ENCODE assay signal across 1 cellular context in genomic region chr6:144216668-144217218, GRCh38.
TF ChIP-seq lines count a peak whose summit lies in the region.

No MANE protein-coding gene starts in this region.

TF ChIP-seq in K562, 482 proteins besides CTCF, POLR2A, EP300 and RAD21 (continued from another document and continues in another):
- TF ChIP-seq HOMEZ (CRISPR knock-in tag; IDR thresholded peaks at IDR 0.05): no peak
- TF ChIP-seq CEBPZ (IDR thresholded peaks at IDR 0.05; ENCODE audit: borderline replicate concordance, low read depth, low read length): no peak
- TF ChIP-seq C11orf30 (IDR thresholded peaks at IDR 0.05; ENCODE audit: low read depth): no peak
- no peak; the same call in 1 of the 2 replicates for TF ChIP-seq SMARCA4 (IDR thresholded peaks at IDR 0.05)
- no peak for TF ChIP-seq POLR2AphosphoS2 (IDR thresholded peaks at IDR 0.05; ENCODE audit: low read length)
- TF ChIP-seq TCF15 (CRISPR knock-in tag; IDR thresholded peaks at IDR 0.05): no peak
- no peak for TF ChIP-seq MCM3 (IDR thresholded peaks at IDR 0.05)
- TF ChIP-seq DNMT1 (IDR thresholded peaks at IDR 0.05): no peak
- no peak for TF ChIP-seq SMARCC2 (IDR thresholded peaks at IDR 0.05; ENCODE audit: low read depth)
- TF ChIP-seq RUNX1 (IDR thresholded peaks at IDR 0.05; ENCODE audit: low read depth): no peak
- peak; percentile 79 for TF ChIP-seq HNRNPLL (IDR thresholded peaks at IDR 0.05; ENCODE audit: low read depth, low read length, poor library complexity, severe bottlenecking)
- no peak for TF ChIP-seq HEY1 (CRISPR knock-in tag; IDR thresholded peaks at IDR 0.05; ENCODE audit: borderline replicate concordance)
- TF ChIP-seq, protein P1, sequence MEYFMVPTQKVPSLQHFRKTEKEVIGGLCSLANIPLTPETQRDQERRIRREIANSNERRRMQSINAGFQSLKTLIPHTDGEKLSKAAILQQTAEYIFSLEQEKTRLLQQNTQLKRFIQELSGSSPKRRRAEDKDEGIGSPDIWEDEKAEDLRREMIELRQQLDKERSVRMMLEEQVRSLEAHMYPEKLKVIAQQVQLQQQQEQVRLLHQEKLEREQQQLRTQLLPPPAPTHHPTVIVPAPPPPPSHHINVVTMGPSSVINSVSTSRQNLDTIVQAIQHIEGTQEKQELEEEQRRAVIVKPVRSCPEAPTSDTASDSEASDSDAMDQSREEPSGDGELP (CRISPR knock-in tag; IDR thresholded peaks at IDR 0.05; ENCODE audit: borderline replicate concordance): peak; percentile 68; the same call in 1 of the 2 replicates
- no peak for TF ChIP-seq ZFPM2 (CRISPR knock-in tag; IDR thresholded peaks at IDR 0.05)
- TF ChIP-seq, protein P2, sequence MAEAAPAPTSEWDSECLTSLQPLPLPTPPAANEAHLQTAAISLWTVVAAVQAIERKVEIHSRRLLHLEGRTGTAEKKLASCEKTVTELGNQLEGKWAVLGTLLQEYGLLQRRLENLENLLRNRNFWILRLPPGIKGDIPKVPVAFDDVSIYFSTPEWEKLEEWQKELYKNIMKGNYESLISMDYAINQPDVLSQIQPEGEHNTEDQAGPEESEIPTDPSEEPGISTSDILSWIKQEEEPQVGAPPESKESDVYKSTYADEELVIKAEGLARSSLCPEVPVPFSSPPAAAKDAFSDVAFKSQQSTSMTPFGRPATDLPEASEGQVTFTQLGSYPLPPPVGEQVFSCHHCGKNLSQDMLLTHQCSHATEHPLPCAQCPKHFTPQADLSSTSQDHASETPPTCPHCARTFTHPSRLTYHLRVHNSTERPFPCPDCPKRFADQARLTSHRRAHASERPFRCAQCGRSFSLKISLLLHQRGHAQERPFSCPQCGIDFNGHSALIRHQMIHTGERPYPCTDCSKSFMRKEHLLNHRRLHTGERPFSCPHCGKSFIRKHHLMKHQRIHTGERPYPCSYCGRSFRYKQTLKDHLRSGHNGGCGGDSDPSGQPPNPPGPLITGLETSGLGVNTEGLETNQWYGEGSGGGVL (CRISPR knock-in tag; IDR thresholded peaks at IDR 0.05): no peak
- TF ChIP-seq, protein P3, sequence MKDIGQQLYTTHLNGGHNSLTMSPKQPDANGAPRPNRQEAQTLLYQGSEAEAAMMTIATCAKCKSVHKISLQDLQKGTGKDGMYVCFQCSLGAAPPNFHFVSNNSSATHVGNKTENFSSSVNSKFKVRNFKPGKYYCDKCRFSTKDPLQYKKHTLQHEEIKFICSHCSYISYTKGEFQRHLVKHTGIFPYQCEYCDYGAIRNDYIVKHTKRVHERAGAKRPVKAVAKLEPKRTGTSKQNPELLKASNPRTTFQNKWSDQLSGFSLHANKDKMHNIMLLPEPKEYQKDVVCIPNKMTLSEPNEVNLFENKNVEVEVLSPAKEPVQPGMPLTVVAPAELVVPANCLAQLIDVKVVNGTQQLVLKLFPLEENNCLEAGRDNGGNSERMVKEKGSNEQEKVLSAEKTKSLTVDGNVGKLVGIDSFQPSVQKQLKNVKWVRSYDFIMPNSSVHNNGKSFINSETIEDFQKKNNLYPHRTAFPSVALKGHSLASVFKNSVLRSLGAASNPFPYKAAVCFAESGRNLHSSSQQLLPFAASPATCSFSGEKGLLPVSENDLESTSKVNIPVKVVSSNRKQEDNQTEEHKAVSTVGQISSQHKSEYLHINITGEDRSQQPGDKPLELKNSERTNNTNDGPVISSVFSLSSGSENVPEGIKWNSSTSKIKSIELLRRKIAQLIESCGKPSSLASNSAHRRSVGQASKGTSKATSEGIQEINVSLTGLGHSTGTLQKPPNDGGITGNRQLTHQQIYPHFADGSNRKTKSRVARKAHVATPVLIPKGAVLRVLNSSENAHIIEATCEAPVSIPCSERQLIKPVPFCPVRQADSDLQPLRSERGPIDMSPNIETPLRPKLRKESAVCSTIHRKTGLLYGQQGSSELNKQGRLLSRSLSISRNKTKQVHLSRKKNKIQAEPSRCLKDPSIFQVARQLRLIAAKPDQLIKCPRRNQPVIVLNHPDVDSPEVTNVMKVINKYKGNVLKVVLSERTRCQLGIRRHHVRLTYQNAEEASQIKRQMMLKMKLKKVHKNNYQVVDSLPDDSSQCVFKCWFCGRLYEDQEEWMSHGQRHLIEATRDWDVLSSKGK (CRISPR knock-in tag; IDR thresholded peaks at IDR 0.05): no peak
- TF ChIP-seq THAP12 (CRISPR knock-in tag; IDR thresholded peaks at IDR 0.05): no peak
- TF ChIP-seq, protein P4, sequence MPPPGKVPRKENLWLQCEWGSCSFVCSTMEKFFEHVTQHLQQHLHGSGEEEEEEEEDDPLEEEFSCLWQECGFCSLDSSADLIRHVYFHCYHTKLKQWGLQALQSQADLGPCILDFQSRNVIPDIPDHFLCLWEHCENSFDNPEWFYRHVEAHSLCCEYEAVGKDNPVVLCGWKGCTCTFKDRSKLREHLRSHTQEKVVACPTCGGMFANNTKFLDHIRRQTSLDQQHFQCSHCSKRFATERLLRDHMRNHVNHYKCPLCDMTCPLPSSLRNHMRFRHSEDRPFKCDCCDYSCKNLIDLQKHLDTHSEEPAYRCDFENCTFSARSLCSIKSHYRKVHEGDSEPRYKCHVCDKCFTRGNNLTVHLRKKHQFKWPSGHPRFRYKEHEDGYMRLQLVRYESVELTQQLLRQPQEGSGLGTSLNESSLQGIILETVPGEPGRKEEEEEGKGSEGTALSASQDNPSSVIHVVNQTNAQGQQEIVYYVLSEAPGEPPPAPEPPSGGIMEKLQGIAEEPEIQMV (tag; conservative IDR thresholded peaks at IDR 0.05; ENCODE audit: low read depth): no peak
- TF ChIP-seq MNT (conservative IDR thresholded peaks at IDR 0.05): peak in 1 of 2 experiments; percentile 3; a peak in 2 of 4 replicates
- TF ChIP-seq KAT7 (CRISPR knock-in tag; IDR thresholded peaks at IDR 0.05; ENCODE audit: borderline replicate concordance): no peak
- no peak for TF ChIP-seq ZNF24 (IDR thresholded peaks at IDR 0.05)
- TF ChIP-seq PYGO2 (tag; IDR thresholded peaks at IDR 0.05): no peak
- no peak for TF ChIP-seq ZFP36 (IDR thresholded peaks at IDR 0.05; ENCODE audit: low read depth, low read length, partially characterized antibody)
- no peak for TF ChIP-seq GATAD2B (IDR thresholded peaks at IDR 0.05; ENCODE audit: borderline replicate concordance)
- no peak for TF ChIP-seq GTF2A2 (tag; IDR thresholded peaks at IDR 0.05)
- TF ChIP-seq ZKSCAN8 (CRISPR knock-in tag; IDR thresholded peaks at IDR 0.05): no peak
- TF ChIP-seq RBM14 (IDR thresholded peaks at IDR 0.05; ENCODE audit: borderline replicate concordance, insufficient read depth, low read depth, low read length): no peak
- TF ChIP-seq ZNF354B (CRISPR knock-in tag; IDR thresholded peaks at IDR 0.05): no peak
- no peak for TF ChIP-seq ZNF586 (CRISPR knock-in tag; conservative IDR thresholded peaks at IDR 0.05)
- TF ChIP-seq SP2 (IDR thresholded peaks at IDR 0.05; ENCODE audit: extremely low read depth, low read depth, low read length, poor library complexity, severe bottlenecking): no peak
- TF ChIP-seq JUN (IDR thresholded peaks at IDR 0.05; ENCODE audit: borderline replicate concordance, low read depth, low read length): no peak
- TF ChIP-seq JUN (CRISPR knock-in tag; IDR thresholded peaks at IDR 0.05; ENCODE audit: borderline replicate concordance): no peak
- TF ChIP-seq, protein P5, sequence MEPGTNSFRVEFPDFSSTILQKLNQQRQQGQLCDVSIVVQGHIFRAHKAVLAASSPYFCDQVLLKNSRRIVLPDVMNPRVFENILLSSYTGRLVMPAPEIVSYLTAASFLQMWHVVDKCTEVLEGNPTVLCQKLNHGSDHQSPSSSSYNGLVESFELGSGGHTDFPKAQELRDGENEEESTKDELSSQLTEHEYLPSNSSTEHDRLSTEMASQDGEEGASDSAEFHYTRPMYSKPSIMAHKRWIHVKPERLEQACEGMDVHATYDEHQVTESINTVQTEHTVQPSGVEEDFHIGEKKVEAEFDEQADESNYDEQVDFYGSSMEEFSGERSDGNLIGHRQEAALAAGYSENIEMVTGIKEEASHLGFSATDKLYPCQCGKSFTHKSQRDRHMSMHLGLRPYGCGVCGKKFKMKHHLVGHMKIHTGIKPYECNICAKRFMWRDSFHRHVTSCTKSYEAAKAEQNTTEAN (CRISPR knock-in tag; IDR thresholded peaks at IDR 0.05): no peak
- TF ChIP-seq, protein P6, sequence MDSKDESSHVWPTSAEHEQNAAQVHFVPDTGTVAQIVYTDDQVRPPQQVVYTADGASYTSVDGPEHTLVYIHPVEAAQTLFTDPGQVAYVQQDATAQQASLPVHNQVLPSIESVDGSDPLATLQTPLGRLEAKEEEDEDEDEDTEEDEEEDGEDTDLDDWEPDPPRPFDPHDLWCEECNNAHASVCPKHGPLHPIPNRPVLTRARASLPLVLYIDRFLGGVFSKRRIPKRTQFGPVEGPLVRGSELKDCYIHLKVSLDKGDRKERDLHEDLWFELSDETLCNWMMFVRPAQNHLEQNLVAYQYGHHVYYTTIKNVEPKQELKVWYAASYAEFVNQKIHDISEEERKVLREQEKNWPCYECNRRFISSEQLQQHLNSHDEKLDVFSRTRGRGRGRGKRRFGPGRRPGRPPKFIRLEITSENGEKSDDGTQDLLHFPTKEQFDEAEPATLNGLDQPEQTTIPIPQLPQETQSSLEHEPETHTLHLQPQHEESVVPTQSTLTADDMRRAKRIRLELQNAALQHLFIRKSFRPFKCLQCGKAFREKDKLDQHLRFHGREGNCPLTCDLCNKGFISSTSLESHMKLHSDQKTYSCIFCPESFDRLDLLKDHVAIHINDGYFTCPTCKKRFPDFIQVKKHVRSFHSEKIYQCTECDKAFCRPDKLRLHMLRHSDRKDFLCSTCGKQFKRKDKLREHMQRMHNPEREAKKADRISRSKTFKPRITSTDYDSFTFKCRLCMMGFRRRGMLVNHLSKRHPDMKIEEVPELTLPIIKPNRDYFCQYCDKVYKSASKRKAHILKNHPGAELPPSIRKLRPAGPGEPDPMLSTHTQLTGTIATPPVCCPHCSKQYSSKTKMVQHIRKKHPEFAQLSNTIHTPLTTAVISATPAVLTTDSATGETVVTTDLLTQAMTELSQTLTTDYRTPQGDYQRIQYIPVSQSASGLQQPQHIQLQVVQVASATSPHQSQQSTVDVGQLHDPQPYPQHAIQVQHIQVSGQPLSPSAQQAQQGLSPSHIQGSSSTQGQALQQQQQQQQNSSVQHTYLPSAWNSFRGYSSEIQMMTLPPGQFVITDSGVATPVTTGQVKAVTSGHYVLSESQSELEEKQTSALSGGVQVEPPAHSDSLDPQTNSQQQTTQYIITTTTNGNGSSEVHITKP (IDR thresholded peaks at IDR 0.05; ENCODE audit: partially characterized antibody): no peak
- no peak for TF ChIP-seq SREBF2 (CRISPR knock-in tag; IDR thresholded peaks at IDR 0.05)
- no peak for TF ChIP-seq STAT5A (IDR thresholded peaks at IDR 0.05; ENCODE audit: borderline replicate concordance, low read length)
